Comparison of ENCODE assay signal across 8 cellular contexts in genomic region chr22:50191041-50191740, GRCh38. TPM values are rescaled to one million over a fixed set of nuclear protein-coding genes. Genes with fewer than 3 reads are reported as not detected.
DNase-seq lines count a peak whose midpoint lies in the region; ATAC-seq and TF ChIP-seq lines count a peak whose summit lies in the region.

No MANE protein-coding gene starts in this region.

- H3K4me3 ChIP-seq in fibroblast of villous mesenchyme (ENCODE audit: low read depth, low read length) (peak overlapping the region; percentile 58), MG63 (no peak overlapping the region)

- DNase-seq in NAMALWA (ENCODE audit: low spot score) (peak; percentile 97), activated T-cell treated with anti-CD3 and anti-CD28 coated beads for 48 hours (ENCODE audit: low read depth) (peak; percentile 53), fibroblast of villous mesenchyme (ENCODE audit: low read depth) (peak; percentile 61), MG63 (no peak), NCI-H1105 (lab: John Stamatoyannopoulos, UW) (no peak)
- DNase-seq in stimulated activated CD4-positive, alpha-beta T cell treated with anti-CD3 and anti-CD28 coated beads, Interleukin-12 subunit alpha, Interleukin-12 subunit beta, amount 100 ng/mL, for 24 hours (ENCODE audit: low read depth in 2 of 2): peak; percentile 48 to 59

- H3K9me3 ChIP-seq in MG63: no peaks in the 10 kb centered on the region

- no peak for TF ChIP-seq CTCF in fibroblast of villous mesenchyme (IDR thresholded peaks at IDR 0.05; ENCODE audit: insufficient read depth, low read depth, low read length)

- H3K27me3 ChIP-seq in MG63: no peaks in the 10 kb centered on the region

- peaks cover 46% of the 10 kb centered on the region for H3K36me3 ChIP-seq in MG63

- ATAC-seq in GM18907 (IDR thresholded peaks at IDR 0.05; ENCODE audit: unreplicated experiment): peak; percentile 19
- ATAC-seq in HG02970 (IDR thresholded peaks at IDR 0.05; ENCODE audit: low FRiP score, unreplicated experiment): no peak

RNA-seq across cellular contexts. Expression of gene TRABD, which starts 5.5 kb away (rescaled TPM):
- total RNA-seq in fibroblast of villous mesenchyme: 21.6 and 27.4 TPM in 2 replicates
- 38.8 and 49.9 TPM in 2 replicates for total RNA-seq in MG63 (2014; rRNA removed; shearing (Covaris generic); ENCODE audit: low replicate concordance)

RNA-seq across cellular contexts. Expression of gene SELENOO, which starts 9.6 kb away (rescaled TPM):
- 18.0 and 20.7 TPM in 2 replicates for total RNA-seq in fibroblast of villous mesenchyme
- 6.5 and 13.8 TPM in 2 replicates for total RNA-seq in MG63 (2014; rRNA removed; shearing (Covaris generic); ENCODE audit: low replicate concordance)

RNA-seq across cellular contexts. Expression of gene PANX2, which starts 20.7 kb away (rescaled TPM):
- total RNA-seq in fibroblast of villous mesenchyme: 0.32 and 0.43 TPM in 2 replicates
- total RNA-seq in MG63 (2014; rRNA removed; shearing (Covaris generic); ENCODE audit: low replicate concordance): 0.12 and 0.79 TPM in 2 replicates

RNA-seq across cellular contexts. Expression of gene TUBGCP6, which starts 53.6 kb away (rescaled TPM):
- 25.4 and 32.4 TPM in 2 replicates for total RNA-seq in fibroblast of villous mesenchyme
- 11.8 and 17.2 TPM in 2 replicates for total RNA-seq in MG63 (2014; rRNA removed; shearing (Covaris generic); ENCODE audit: low replicate concordance)

RNA-seq across cellular contexts. Expression of gene HDAC10, which starts 59.9 kb away (rescaled TPM):
- 18.7 and 19.4 TPM in 2 replicates for total RNA-seq in fibroblast of villous mesenchyme
- 8.5 and 21.5 TPM in 2 replicates for total RNA-seq in MG63 (2014; rRNA removed; shearing (Covaris generic); ENCODE audit: low replicate concordance)

Comparison
In these comparisons a context has a peak if more than half of its experiments do, and no peak if none do; other contexts are left out.
1. DNase-seq: peak in NAMALWA (single experiment), activated T-cell treated with anti-CD3 and anti-CD28 coated beads for 48 hours (single experiment), fibroblast of villous mesenchyme (single experiment) and stimulated activated CD4-positive, alpha-beta T cell treated with anti-CD3 and anti-CD28 coated beads, Interleukin-12 subunit alpha, Interleukin-12 subunit beta, amount 100 ng/mL, for 24 hours (2 of 2); none in MG63 (single experiment) and NCI-H1105 (single experiment).